2 cellular contexts compared by ENCODE assay signal in the genomic region with DNA sequence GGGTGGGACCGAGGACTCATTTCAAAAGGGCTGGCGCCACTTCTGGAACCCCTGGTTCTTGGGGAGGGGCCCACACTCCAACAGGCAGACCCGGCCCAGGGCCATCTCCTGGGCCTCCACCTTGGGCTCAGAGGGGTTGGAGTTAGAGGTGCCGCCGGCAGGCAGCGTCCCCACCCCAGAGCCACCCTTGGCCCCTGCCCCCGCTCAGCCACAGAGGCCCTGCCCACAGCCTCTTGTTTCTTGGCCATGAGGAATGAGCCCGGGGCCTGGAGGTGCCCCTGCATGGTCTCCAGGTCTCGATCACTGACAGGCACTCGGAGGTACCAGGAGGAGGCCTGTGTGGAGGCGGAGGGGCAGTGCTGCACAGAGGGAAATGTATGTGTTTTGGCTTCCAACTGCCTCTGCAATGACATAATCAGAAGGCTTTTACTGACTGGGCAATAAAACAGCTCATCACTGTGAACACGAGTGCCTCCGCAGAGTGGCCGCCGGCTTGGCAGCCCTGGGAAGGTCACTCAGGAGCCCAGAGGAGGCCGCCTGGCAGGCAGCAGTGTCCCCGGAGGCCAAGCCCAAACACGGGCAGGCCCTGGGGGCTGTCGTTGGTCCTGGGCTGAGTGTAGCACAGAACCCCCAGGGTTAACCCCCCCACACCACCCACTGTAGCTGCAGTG.
TF ChIP-seq lines count a peak whose summit lies in the region.

No MANE protein-coding gene starts in this region.

TF ChIP-seq in IMR-90, 13 proteins besides CTCF, POLR2A, EP300 and RAD21 (continued from another document):
- TF ChIP-seq, protein P1, sequence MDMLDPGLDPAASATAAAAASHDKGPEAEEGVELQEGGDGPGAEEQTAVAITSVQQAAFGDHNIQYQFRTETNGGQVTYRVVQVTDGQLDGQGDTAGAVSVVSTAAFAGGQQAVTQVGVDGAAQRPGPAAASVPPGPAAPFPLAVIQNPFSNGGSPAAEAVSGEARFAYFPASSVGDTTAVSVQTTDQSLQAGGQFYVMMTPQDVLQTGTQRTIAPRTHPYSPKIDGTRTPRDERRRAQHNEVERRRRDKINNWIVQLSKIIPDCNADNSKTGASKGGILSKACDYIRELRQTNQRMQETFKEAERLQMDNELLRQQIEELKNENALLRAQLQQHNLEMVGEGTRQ (IDR thresholded peaks at IDR 0.05; ENCODE audit: low read depth, low read length), result no peak
- TF ChIP-seq NFE2L2 (IDR thresholded peaks at IDR 0.05; ENCODE audit: low read depth, low read length), result no peak
- TF ChIP-seq SMC3 (IDR thresholded peaks at IDR 0.05; ENCODE audit: low read depth, low read length), result no peak
- TF ChIP-seq BHLHE40 (IDR thresholded peaks at IDR 0.05; ENCODE audit: low read depth, low read length), result no peak
- TF ChIP-seq ELK1 (IDR thresholded peaks at IDR 0.05; ENCODE audit: borderline replicate concordance, low read depth, low read length), result no peak
- no peak for TF ChIP-seq FOS (IDR thresholded peaks at IDR 0.05; ENCODE audit: low read depth, low read length)
- TF ChIP-seq RCOR1 (IDR thresholded peaks at IDR 0.05; ENCODE audit: insufficient replicate concordance, low read length), result no peak

TF ChIP-seq in WTC11, 78 proteins besides CTCF, POLR2A, EP300 and RAD21:
- TF ChIP-seq, protein P2, sequence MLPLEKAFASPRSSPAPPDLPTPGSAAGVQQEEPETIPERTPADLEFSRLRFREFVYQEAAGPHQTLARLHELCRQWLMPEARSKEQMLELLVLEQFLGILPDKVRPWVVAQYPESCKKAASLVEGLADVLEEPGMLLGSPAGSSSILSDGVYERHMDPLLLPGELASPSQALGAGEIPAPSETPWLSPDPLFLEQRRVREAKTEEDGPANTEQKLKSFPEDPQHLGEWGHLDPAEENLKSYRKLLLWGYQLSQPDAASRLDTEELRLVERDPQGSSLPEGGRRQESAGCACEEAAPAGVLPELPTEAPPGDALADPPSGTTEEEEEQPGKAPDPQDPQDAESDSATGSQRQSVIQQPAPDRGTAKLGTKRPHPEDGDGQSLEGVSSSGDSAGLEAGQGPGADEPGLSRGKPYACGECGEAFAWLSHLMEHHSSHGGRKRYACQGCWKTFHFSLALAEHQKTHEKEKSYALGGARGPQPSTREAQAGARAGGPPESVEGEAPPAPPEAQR (CRISPR knock-in tag; IDR thresholded peaks at IDR 0.05), result no peak
- TF ChIP-seq, protein P3, sequence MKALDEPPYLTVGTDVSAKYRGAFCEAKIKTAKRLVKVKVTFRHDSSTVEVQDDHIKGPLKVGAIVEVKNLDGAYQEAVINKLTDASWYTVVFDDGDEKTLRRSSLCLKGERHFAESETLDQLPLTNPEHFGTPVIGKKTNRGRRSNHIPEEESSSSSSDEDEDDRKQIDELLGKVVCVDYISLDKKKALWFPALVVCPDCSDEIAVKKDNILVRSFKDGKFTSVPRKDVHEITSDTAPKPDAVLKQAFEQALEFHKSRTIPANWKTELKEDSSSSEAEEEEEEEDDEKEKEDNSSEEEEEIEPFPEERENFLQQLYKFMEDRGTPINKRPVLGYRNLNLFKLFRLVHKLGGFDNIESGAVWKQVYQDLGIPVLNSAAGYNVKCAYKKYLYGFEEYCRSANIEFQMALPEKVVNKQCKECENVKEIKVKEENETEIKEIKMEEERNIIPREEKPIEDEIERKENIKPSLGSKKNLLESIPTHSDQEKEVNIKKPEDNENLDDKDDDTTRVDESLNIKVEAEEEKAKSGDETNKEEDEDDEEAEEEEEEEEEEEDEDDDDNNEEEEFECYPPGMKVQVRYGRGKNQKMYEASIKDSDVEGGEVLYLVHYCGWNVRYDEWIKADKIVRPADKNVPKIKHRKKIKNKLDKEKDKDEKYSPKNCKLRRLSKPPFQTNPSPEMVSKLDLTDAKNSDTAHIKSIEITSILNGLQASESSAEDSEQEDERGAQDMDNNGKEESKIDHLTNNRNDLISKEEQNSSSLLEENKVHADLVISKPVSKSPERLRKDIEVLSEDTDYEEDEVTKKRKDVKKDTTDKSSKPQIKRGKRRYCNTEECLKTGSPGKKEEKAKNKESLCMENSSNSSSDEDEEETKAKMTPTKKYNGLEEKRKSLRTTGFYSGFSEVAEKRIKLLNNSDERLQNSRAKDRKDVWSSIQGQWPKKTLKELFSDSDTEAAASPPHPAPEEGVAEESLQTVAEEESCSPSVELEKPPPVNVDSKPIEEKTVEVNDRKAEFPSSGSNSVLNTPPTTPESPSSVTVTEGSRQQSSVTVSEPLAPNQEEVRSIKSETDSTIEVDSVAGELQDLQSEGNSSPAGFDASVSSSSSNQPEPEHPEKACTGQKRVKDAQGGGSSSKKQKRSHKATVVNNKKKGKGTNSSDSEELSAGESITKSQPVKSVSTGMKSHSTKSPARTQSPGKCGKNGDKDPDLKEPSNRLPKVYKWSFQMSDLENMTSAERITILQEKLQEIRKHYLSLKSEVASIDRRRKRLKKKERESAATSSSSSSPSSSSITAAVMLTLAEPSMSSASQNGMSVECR (CRISPR knock-in tag; IDR thresholded peaks at IDR 0.05; ENCODE audit: borderline replicate concordance), result no peak
- TF ChIP-seq MYBL2 (CRISPR knock-in tag; IDR thresholded peaks at IDR 0.05) (no peak), EMX1 (CRISPR knock-in tag; IDR thresholded peaks at IDR 0.05) (no peak), IRF2 (CRISPR knock-in tag; IDR thresholded peaks at IDR 0.05; ENCODE audit: borderline replicate concordance, low read depth) (no peak), SMAD4 (CRISPR knock-in tag; IDR thresholded peaks at IDR 0.05) (no peak), PRRX2 (CRISPR knock-in tag; IDR thresholded peaks at IDR 0.05) (no peak), ZBTB21 (CRISPR knock-in tag; IDR thresholded peaks at IDR 0.05; ENCODE audit: borderline replicate concordance) (no peak), ATF6 (CRISPR knock-in tag; IDR thresholded peaks at IDR 0.05) (no peak), MLX (CRISPR knock-in tag; IDR thresholded peaks at IDR 0.05) (no peak), ZNF232 (CRISPR knock-in tag; IDR thresholded peaks at IDR 0.05) (no peak)
- TF ChIP-seq, protein P1 (CRISPR knock-in tag; IDR thresholded peaks at IDR 0.05), result no peak
- TF ChIP-seq, protein P4, sequence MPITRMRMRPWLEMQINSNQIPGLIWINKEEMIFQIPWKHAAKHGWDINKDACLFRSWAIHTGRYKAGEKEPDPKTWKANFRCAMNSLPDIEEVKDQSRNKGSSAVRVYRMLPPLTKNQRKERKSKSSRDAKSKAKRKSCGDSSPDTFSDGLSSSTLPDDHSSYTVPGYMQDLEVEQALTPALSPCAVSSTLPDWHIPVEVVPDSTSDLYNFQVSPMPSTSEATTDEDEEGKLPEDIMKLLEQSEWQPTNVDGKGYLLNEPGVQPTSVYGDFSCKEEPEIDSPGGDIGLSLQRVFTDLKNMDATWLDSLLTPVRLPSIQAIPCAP (CRISPR knock-in tag; IDR thresholded peaks at IDR 0.05), result no peak
